ENCODE assay signal across 7 cellular contexts in the genomic region with DNA sequence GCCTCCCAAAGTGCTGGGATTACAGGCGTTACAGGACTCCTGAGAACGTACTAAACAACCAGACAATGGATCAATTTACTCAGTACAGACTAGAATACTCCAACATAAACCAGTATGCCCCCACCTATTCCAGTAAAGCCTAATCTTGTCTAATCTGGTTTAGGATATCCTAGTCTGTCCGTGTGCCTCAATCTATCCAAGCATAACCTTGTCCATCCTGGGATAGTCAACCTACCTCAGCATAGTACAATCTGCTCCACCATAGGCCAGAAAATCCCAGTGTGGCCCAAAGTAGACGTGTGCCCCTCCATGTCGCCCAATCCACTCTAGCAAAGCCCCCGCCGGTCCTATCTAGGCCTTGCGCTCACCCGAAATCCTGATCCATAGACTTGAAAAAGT. TPM values are rescaled to one million over a fixed set of nuclear protein-coding genes. Genes with fewer than 3 reads are reported as not detected.
DNase-seq lines count a peak whose midpoint lies in the region; ATAC-seq and TF ChIP-seq lines count a peak whose summit lies in the region.

No MANE protein-coding gene starts in this region.

- H3K4me1 Mint-ChIP-seq in T-cell: peaks cover 51 to 57% (median 54%) of the 10 kb centered on the region in 3 donors

- no peaks in the 10 kb centered on the region for H3K9me3 Mint-ChIP-seq in T-cell

- H3K27me3 Mint-ChIP-seq in T-cell: no peaks in the 10 kb centered on the region

- POLR2A ChIA-PET in T-cell (lab: Charles Lee): interaction anchor here (0.6 to 0.7 kb wide), 3 partner anchors 9 to 920 kb away, joined by 3 read pairs; partner anchors contain the start of gene GABARAP (in 1 of the 2)

- peak; percentile 71 for DNase-seq in H7
- no peak for DNase-seq in T-cell
- peak; percentile 52 for DNase-seq in foreskin melanocyte
- DNase-seq in sigmoid colon: no peak
- DNase-seq in hypothalamus (lab: John Stamatoyannopoulos, UW): no peak

- no peaks in the 10 kb centered on the region for H3K9me3 ChIP-seq in sigmoid colon

- CTCF ChIA-PET in T-cell (lab: Charles Lee): no interaction called here

- H3K36me3 ChIP-seq in H7 (replicated peaks; ENCODE audit: control insufficient read depth, insufficient read depth, low read length) (peaks cover 26% of the 10 kb centered on the region), sigmoid colon (peaks cover 10 to 44% (median 32%) of the 10 kb centered on the region in 4 donors)

- no peak for TF ChIP-seq POLR2A in sigmoid colon (IDR thresholded peaks at IDR 0.05)

- peak overlapping the region; percentile 89 to 99 (median 91) for H3K4me3 Mint-ChIP-seq in T-cell

- H3K4me1 ChIP-seq in sigmoid colon: peaks cover 0 to 51% (median 47%) of the 10 kb centered on the region in 4 donors

- WGBS in sigmoid colon, 2 donors: 0 to 3% methylated on average over 9 of the region's 9 CpGs

- peaks cover 29% of the 10 kb centered on the region for H3K36me3 Mint-ChIP-seq in T-cell

- intact Hi-C loops in sigmoid colon (cut with DNase I): no loop called here

- no peak for ATAC-seq in T-cell (replicated peaks in 1 of 4)
- no peak for ATAC-seq in GM19328 (IDR thresholded peaks at IDR 0.05; ENCODE audit: unreplicated experiment)
- no peak for ATAC-seq in HG03354 (IDR thresholded peaks at IDR 0.05; ENCODE audit: poor library complexity, severe bottlenecking, unreplicated experiment)

- no peak for TF ChIP-seq CTCF in sigmoid colon (IDR thresholded peaks at IDR 0.05)

- H3K27ac ChIP-seq in sigmoid colon: peak overlapping the region; percentile 87 to 95 (median 91)

- no peak for TF ChIP-seq EP300 in sigmoid colon (IDR thresholded peaks at IDR 0.05)

- H3K27ac Mint-ChIP-seq in T-cell: peak overlapping the region; percentile 90 to 92

- peak overlapping the region; percentile 81 for H3K4me3 ChIP-seq in H7 (ENCODE audit: insufficient read depth, low read depth, low read length)
- H3K4me3 ChIP-seq in sigmoid colon: peak overlapping the region; percentile 81 to 98 (median 90)

- H3K27me3 ChIP-seq in H7 (ENCODE audit: control insufficient read depth, insufficient read depth, low read length): no peaks in the 10 kb centered on the region
- no peaks in the 10 kb centered on the region for H3K27me3 ChIP-seq in sigmoid colon

RNA-seq across cellular contexts. Expression of gene DVL2, which starts 0.6 kb away (rescaled TPM):
- total RNA-seq in H7 (2014; rRNA removed; shearing (Covaris generic)): 75.0 and 90.9 TPM in 2 replicates
- total RNA-seq in T-cell (10 to 100 TPM; 48.2 to 76.3 (median 70.4) TPM), sigmoid colon (10 to 100 TPM; 36.4 to 56.2 (median 41.8) TPM)
- polyA plus RNA-seq in sigmoid colon: 10 to 100 TPM; 12.0 to 30.7 (median 13.2) TPM

RNA-seq across cellular contexts. Expression of gene PHF23, which starts 5.6 kb away (rescaled TPM):
- total RNA-seq in H7 (2014; rRNA removed; shearing (Covaris generic)): 54.9 and 56.2 TPM in 2 replicates
- total RNA-seq in T-cell (10 to 100 TPM; 13.3 to 51.6 (median 43.5) TPM), sigmoid colon (10 to 100 TPM; 23.1 to 45.4 (median 35.4) TPM)
- polyA plus RNA-seq in sigmoid colon: 10 to 100 TPM; 40.7 to 45.6 (median 45.1) TPM

RNA-seq across cellular contexts. Expression of gene GABARAP, which starts 8.5 kb away (rescaled TPM):
- total RNA-seq in H7 (2014; rRNA removed; shearing (Covaris generic)): 185 and 231 TPM in 2 replicates
- total RNA-seq in T-cell (100 to 1,000 TPM; 197 to 278 (median 276) TPM), sigmoid colon (100 to 1,000 TPM; 147 to 645 (median 552) TPM)
- polyA plus RNA-seq in sigmoid colon: 1,000 to 10,000 TPM in 2 of 3 donors, 100 to 1,000 TPM in 1; 572 to 1,215 (median 1,036) TPM

RNA-seq across cellular contexts. Expression of gene ACADVL, which starts 14.0 kb away (rescaled TPM):
- 362 and 410 TPM in 2 replicates for total RNA-seq in H7 (2014; rRNA removed; shearing (Covaris generic))
- total RNA-seq in T-cell (100 to 1,000 TPM; 275 to 424 (median 385) TPM), sigmoid colon (100 to 1,000 TPM; 311 to 569 (median 338) TPM)
- polyA plus RNA-seq in sigmoid colon: 100 to 1,000 TPM; 211 to 587 (median 491) TPM

RNA-seq across cellular contexts. Expression of gene DLG4, which starts 14.1 kb away (rescaled TPM):
- total RNA-seq in H7 (2014; rRNA removed; shearing (Covaris generic)): 21.0 and 27.6 TPM in 2 replicates
- total RNA-seq in T-cell: 10 to 100 TPM in 2 of 5 donors, 1 to 10 TPM in 3; 8.1 to 13.6 (median 9.3) TPM
- 10 to 100 TPM; 14.6 to 27.4 (median 16.7) TPM for total RNA-seq in sigmoid colon
- 1 to 10 TPM; 1.6 to 8.3 (median 5.4) TPM for polyA plus RNA-seq in sigmoid colon

Comparison
In these comparisons a context has a peak if more than half of its experiments do, and no peak if none do; other contexts are left out.
1. DNase-seq: peak in H7 (single experiment) and foreskin melanocyte (single experiment); none in T-cell (0 of 34), sigmoid colon (single experiment) and hypothalamus (0 of 51).